1 cellular context compared by ENCODE assay signal in the genomic region with DNA sequence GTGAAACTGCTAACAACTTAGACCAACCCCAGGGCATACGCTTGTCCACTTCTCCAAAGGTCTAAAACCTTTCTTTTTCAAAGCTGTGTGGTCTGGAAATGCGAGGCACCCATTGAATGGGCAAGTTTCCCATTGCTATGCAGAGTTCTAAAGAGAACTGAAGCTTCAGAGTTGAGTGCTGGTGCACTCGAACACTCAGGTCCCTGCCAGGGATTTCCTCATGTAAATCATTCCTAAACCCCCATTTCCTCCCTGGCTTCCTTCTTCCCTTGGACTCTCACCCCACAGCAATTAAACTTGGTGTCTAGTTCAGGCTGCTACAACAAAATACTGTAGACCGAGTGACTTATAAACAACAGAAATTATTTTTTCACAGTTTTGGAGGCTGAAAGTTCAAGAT.
TF ChIP-seq lines count a peak whose summit lies in the region.

No MANE protein-coding gene starts in this region.

TF ChIP-seq in WTC11, 78 proteins besides CTCF, POLR2A, EP300 and RAD21 (continued from another document):
- TF ChIP-seq, protein P1, sequence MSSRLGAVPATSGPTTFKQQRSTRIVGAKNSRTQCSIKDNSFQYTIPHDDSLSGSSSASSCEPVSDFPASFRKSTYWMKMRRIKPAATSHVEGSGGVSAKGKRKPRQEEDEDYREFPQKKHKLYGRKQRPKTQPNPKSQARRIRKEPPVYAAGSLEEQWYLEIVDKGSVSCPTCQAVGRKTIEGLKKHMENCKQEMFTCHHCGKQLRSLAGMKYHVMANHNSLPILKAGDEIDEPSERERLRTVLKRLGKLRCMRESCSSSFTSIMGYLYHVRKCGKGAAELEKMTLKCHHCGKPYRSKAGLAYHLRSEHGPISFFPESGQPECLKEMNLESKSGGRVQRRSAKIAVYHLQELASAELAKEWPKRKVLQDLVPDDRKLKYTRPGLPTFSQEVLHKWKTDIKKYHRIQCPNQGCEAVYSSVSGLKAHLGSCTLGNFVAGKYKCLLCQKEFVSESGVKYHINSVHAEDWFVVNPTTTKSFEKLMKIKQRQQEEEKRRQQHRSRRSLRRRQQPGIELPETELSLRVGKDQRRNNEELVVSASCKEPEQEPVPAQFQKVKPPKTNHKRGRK (CRISPR knock-in tag; IDR thresholded peaks at IDR 0.05; ENCODE audit: borderline replicate concordance), result no peak
- TF ChIP-seq, protein P2, sequence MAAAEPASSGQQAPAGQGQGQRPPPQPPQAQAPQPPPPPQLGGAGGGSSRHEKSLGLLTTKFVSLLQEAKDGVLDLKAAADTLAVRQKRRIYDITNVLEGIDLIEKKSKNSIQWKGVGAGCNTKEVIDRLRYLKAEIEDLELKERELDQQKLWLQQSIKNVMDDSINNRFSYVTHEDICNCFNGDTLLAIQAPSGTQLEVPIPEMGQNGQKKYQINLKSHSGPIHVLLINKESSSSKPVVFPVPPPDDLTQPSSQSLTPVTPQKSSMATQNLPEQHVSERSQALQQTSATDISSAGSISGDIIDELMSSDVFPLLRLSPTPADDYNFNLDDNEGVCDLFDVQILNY (CRISPR knock-in tag; IDR thresholded peaks at IDR 0.05), result no peak
- no peak for TF ChIP-seq ZBTB21 (CRISPR knock-in tag; IDR thresholded peaks at IDR 0.05; ENCODE audit: borderline replicate concordance)
- TF ChIP-seq NFATC4 (CRISPR knock-in tag; IDR thresholded peaks at IDR 0.05), result no peak
- TF ChIP-seq, protein P3, sequence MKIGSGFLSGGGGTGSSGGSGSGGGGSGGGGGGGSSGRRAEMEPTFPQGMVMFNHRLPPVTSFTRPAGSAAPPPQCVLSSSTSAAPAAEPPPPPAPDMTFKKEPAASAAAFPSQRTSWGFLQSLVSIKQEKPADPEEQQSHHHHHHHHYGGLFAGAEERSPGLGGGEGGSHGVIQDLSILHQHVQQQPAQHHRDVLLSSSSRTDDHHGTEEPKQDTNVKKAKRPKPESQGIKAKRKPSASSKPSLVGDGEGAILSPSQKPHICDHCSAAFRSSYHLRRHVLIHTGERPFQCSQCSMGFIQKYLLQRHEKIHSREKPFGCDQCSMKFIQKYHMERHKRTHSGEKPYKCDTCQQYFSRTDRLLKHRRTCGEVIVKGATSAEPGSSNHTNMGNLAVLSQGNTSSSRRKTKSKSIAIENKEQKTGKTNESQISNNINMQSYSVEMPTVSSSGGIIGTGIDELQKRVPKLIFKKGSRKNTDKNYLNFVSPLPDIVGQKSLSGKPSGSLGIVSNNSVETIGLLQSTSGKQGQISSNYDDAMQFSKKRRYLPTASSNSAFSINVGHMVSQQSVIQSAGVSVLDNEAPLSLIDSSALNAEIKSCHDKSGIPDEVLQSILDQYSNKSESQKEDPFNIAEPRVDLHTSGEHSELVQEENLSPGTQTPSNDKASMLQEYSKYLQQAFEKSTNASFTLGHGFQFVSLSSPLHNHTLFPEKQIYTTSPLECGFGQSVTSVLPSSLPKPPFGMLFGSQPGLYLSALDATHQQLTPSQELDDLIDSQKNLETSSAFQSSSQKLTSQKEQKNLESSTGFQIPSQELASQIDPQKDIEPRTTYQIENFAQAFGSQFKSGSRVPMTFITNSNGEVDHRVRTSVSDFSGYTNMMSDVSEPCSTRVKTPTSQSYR (CRISPR knock-in tag; IDR thresholded peaks at IDR 0.05), result no peak
- TF ChIP-seq, protein P4, sequence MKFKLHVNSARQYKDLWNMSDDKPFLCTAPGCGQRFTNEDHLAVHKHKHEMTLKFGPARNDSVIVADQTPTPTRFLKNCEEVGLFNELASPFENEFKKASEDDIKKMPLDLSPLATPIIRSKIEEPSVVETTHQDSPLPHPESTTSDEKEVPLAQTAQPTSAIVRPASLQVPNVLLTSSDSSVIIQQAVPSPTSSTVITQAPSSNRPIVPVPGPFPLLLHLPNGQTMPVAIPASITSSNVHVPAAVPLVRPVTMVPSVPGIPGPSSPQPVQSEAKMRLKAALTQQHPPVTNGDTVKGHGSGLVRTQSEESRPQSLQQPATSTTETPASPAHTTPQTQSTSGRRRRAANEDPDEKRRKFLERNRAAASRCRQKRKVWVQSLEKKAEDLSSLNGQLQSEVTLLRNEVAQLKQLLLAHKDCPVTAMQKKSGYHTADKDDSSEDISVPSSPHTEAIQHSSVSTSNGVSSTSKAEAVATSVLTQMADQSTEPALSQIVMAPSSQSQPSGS (CRISPR knock-in tag; IDR thresholded peaks at IDR 0.05; ENCODE audit: borderline replicate concordance, low read depth), result no peak
- TF ChIP-seq ZNF121 (CRISPR knock-in tag; IDR thresholded peaks at IDR 0.05), result no peak
- TF ChIP-seq, protein P5, sequence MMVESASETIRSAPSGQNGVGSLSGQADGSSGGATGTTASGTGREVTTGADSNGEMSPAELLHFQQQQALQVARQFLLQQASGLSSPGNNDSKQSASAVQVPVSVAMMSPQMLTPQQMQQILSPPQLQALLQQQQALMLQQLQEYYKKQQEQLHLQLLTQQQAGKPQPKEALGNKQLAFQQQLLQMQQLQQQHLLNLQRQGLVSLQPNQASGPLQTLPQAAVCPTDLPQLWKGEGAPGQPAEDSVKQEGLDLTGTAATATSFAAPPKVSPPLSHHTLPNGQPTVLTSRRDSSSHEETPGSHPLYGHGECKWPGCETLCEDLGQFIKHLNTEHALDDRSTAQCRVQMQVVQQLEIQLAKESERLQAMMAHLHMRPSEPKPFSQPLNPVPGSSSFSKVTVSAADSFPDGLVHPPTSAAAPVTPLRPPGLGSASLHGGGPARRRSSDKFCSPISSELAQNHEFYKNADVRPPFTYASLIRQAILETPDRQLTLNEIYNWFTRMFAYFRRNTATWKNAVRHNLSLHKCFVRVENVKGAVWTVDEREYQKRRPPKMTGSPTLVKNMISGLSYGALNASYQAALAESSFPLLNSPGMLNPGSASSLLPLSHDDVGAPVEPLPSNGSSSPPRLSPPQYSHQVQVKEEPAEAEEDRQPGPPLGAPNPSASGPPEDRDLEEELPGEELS (CRISPR knock-in tag; IDR thresholded peaks at IDR 0.05), result no peak
- TF ChIP-seq JAZF1 (CRISPR knock-in tag; IDR thresholded peaks at IDR 0.05), result no peak
- TF ChIP-seq EMX1 (CRISPR knock-in tag; IDR thresholded peaks at IDR 0.05), result no peak
